Comparison of ENCODE assay signal across 8 cellular contexts in genomic region chr13:113298001-113298945, GRCh38. TPM values are rescaled to one million over a fixed set of nuclear protein-coding genes. Genes with fewer than 3 reads are reported as not detected.
DNase-seq lines count a peak whose midpoint lies in the region; ATAC-seq and TF ChIP-seq lines count a peak whose summit lies in the region.

No MANE protein-coding gene starts in this region.

- CTCF ChIA-PET in AG04449 (lab: Yijun Ruan, JAX), result interaction anchor here (1.1 to 1.6 kb wide), 2 partner anchors 95 to 96 kb away, joined by 3 to 4 read pairs; no protein-coding TSS in a partner anchor

- H3K9me3 ChIP-seq in ascending aorta, result no peaks in the 10 kb centered on the region
- no peaks in the 10 kb centered on the region for H3K9me3 ChIP-seq in right lobe of liver

- 25% methylated on average over 21 of the region's 21 CpGs for WGBS in right lobe of liver (ENCODE audit: insufficient coverage, low coverage, low lambda C conversion rate, missing lambda C conversion rate)
- WGBS in urinary bladder, result 33% methylated on average over 21 of the region's 21 CpGs

- H3K27ac ChIP-seq in ascending aorta (peak overlapping the region; percentile 67 to 73), right lobe of liver (peak overlapping the region; percentile 67 to 86 (median 82)), urinary bladder (ENCODE audit: low read depth) (no peak overlapping the region)

- TF ChIP-seq CTCF in AG04449 (IDR thresholded peaks at IDR 0.05; ENCODE audit: insufficient read depth, low read length, missing control alignments) (no peak), ascending aorta (IDR thresholded peaks at IDR 0.05) (no peak), right lobe of liver (IDR thresholded peaks at IDR 0.05) (no peak)

- intact Hi-C loops in ascending aorta (cut with DNase I), result loop anchor here (5.0 kb wide), 2 partner anchors 64 to 114 kb away; partner anchors contain the start of gene GRTP1
- intact Hi-C loops in right lobe of liver (cut with DNase I), result no loop called here

- no peaks in the 10 kb centered on the region for H3K27me3 ChIP-seq in ascending aorta
- no peaks in the 10 kb centered on the region for H3K27me3 ChIP-seq in right lobe of liver

- POLR2A ChIA-PET in AG04449 (lab: Yijun Ruan, JAX), result no interaction called here

- DNase-seq in AG04449 (ENCODE audit: low read depth, low spot score) (no peak), HT-29 (ENCODE audit: low spot score) (peak; percentile 45), ascending aorta (ENCODE audit: low spot score in 2 of 2) (no peak), right lobe of liver (no peak), NCI-H128 (lab: John Stamatoyannopoulos, UW; ENCODE audit: unreplicated experiment) (no peak)

- ATAC-seq in right lobe of liver (no peak), GM21825 (IDR thresholded peaks at IDR 0.05; ENCODE audit: unreplicated experiment) (no peak), GM19324 (IDR thresholded peaks at IDR 0.05; ENCODE audit: low FRiP score, unreplicated experiment) (no peak)

- H3K4me1 ChIP-seq in ascending aorta (peaks cover 0 to 7% of the 10 kb centered on the region in 2 donors), right lobe of liver (peaks cover 0 to 35% (median 13%) of the 10 kb centered on the region in 4 donors), urinary bladder (ENCODE audit: insufficient read depth) (no peaks in the 10 kb centered on the region)

- TF ChIP-seq POLR2A in right lobe of liver (IDR thresholded peaks at IDR 0.05), result no peak

- H3K36me3 ChIP-seq in ascending aorta (no peaks in the 10 kb centered on the region), right lobe of liver (no peaks in the 10 kb centered on the region), urinary bladder (ENCODE audit: insufficient read depth) (no peaks in the 10 kb centered on the region)

- H3K4me3 ChIP-seq in AG04449 (ENCODE audit: low read depth, low read length), result peak overlapping the region; percentile 91
- H3K4me3 ChIP-seq in ascending aorta, result peak overlapping the region; percentile 93 to 95
- H3K4me3 ChIP-seq in right lobe of liver, result peak overlapping the region; percentile 87 to 97 (median 97)
- peak overlapping the region; percentile 98 for H3K4me3 ChIP-seq in urinary bladder (ENCODE audit: low read depth, low read length)

RNA-seq across cellular contexts. Expression of gene LAMP1, which starts 1.2 kb away (rescaled TPM):
- 235 and 257 TPM in 2 replicates for total RNA-seq in HT-29 (2014; rRNA removed; shearing (Covaris generic))
- total RNA-seq in ascending aorta (126 TPM), right lobe of liver (100 to 1,000 TPM; 154 to 233 (median 197) TPM), urinary bladder (75.2 TPM)
- polyA plus RNA-seq in urinary bladder, result 158 TPM
